ENCODE assay signal across 17 cellular contexts in genomic region chr18:78087338-78087737, GRCh38.
"Had no signal": no experiment of that assay in that cellular context is flagged by ENCODE, and none has a peak within 500 bp of the region (broad histone marks: within the 10 kb centered on the region; RNA-seq: fewer than 3 reads in every experiment).

No MANE protein-coding gene starts in this region.

- ATAC-seq: esophagus mucosa; gastrocnemius medialis; heart right ventricle; naive thymus-derived CD8-positive, alpha-beta T cell had no signal

- H3K4me1 ChIP-seq: colonic mucosa, gastrocnemius medialis, heart right ventricle, sigmoid colon, testis, tibial nerve had no signal

- H3K4me3 ChIP-seq: colonic mucosa, gastrocnemius medialis, heart right ventricle, sigmoid colon, skin epidermis, testis, tibial nerve had no signal

- H3K9me3 ChIP-seq: colonic mucosa, gastrocnemius medialis, heart right ventricle, neutrophil, sigmoid colon, testis, tibial nerve had no signal

- H3K27me3 ChIP-seq: colonic mucosa, gastrocnemius medialis, neutrophil, sigmoid colon, testis, tibial nerve had no signal

- FAIRE-seq: islet of Langerhans had no signal

- H3K27ac ChIP-seq: colonic mucosa, gastrocnemius medialis, heart right ventricle, neutrophil, sigmoid colon, skin epidermis, testis, tibial nerve had no signal

- DNase-seq: colonic mucosa; effector CD4-positive, alpha-beta T cell; gastrocnemius medialis; heart right ventricle; hypothalamus; kidney glomerular epithelial cell; mammary epithelial cell; naive thymus-derived CD8-positive, alpha-beta T cell; sigmoid colon; stimulated activated CD4-positive, alpha-beta T cell treated with anti-CD3 and anti-CD28 coated beads, Interleukin-12 subunit alpha, Interleukin-12 subunit beta, amount 100 ng/mL, for 4 hours; stimulated activated naive CD4-positive, alpha-beta T cell treated with Interleukin-2 at 50 U/mL for 16 hours; testis had no signal

- H3K36me3 ChIP-seq: colonic mucosa, gastrocnemius medialis, heart right ventricle, neutrophil, sigmoid colon, tibial nerve had no signal
